Comparison of ENCODE assay signal across 9 cellular contexts in the genomic region with DNA sequence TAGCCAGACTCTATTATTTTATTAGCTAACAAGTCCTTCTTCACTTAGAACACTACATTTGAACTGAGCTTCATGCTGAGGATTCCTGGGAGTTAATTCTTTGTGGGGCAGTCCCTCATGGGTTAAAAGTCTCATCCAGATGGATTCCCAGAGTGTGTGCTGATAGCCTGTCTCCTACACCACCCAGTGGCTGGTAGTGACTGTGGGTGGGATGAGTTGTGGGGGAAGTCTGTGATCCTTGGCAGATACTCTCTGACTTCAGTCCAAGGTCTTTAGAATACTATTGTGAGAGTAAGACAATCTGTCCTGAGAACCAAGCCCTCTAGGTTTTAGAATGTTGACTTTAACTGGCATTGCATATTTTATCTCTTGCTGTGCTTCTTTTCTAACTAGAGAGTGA. TPM values are rescaled to one million over a fixed set of nuclear protein-coding genes. Genes with fewer than 3 reads are reported as not detected.
DNase-seq lines count a peak whose midpoint lies in the region; ATAC-seq and TF ChIP-seq lines count a peak whose summit lies in the region.
"Had no signal": no experiment of that assay in that cellular context is flagged by ENCODE, and none has a peak within 500 bp of the region (broad histone marks: within the 10 kb centered on the region; RNA-seq: fewer than 3 reads in every experiment).

No MANE protein-coding gene starts in this region.

- H3K4me1 Mint-ChIP-seq in GM23338: peaks cover 28% of the 10 kb centered on the region
- H3K4me1 Mint-ChIP-seq in WTC11: peaks cover 47% of the 10 kb centered on the region

- no peaks in the 10 kb centered on the region for H3K79me2 ChIP-seq in GM23338 (replicated peaks; ENCODE audit: insufficient read depth)

- TF ChIP-seq CTCF in GM23338 (conservative IDR thresholded peaks at IDR 0.05; ENCODE audit: low read depth in 2 of 2) (peak in 1 of 2 experiments; percentile 43; a peak in 2 of 4 replicates), WTC11 (IDR thresholded peaks at IDR 0.05) (no peak), heart left ventricle (IDR thresholded peaks at IDR 0.05) (peak in 3 of 12 donors; percentile 16 to 32 (median 20))

- ATAC-seq in GM23338 (peak; percentile 83), WTC11 (peak; percentile 55), heart left ventricle (peak; percentile 48 to 81 (median 64)), GM19035 (IDR thresholded peaks at IDR 0.05; ENCODE audit: unreplicated experiment) (no peak), GM19328 (IDR thresholded peaks at IDR 0.05; ENCODE audit: unreplicated experiment) (no peak)
- ATAC-seq: gastroesophageal sphincter had no signal

- H3K27ac Mint-ChIP-seq in GM23338: no peak overlapping the region; the same call in 1 of the 2 replicates
- 0 out of 2 replicates have a peak overlapping the region, but pooled peaks have one; percentile 2 for H3K27ac Mint-ChIP-seq in WTC11

- H3K4me3 ChIP-seq in GM23338 (no peak overlapping the region), heart left ventricle (no peak overlapping the region)
- H3K4me3 ChIP-seq: gastroesophageal sphincter had no signal

- H3K4me1 ChIP-seq in GM23338 (ENCODE audit: insufficient read depth) (peaks cover 33% of the 10 kb centered on the region), heart left ventricle (peaks cover 0 to 33% (median 15%) of the 10 kb centered on the region in 12 donors)

- POLR2A ChIA-PET in WTC11 (lab: Charles Lee): no interaction called here

- DNase-seq in GM23338 (ENCODE audit: low spot score): peak; percentile 17
- no peak for DNase-seq in WTC11 (ENCODE audit: low spot score)
- peak in 1 of 5 donors; percentile 28 for DNase-seq in heart left ventricle
- peak; percentile 55 for DNase-seq in renal cortical epithelial cell (ENCODE audit: low read depth)
- no peak for DNase-seq in GM19238 (ENCODE audit: insufficient read length, low spot score)
- no peak for DNase-seq in A172 (ENCODE audit: low spot score)

- peaks cover 6% of the 10 kb centered on the region; the same call in 1 of the 2 replicates for H3K9me2 ChIP-seq in GM23338 (ENCODE audit: insufficient read depth)

- no peak for TF ChIP-seq POLR2A in heart left ventricle (IDR thresholded peaks at IDR 0.05)

- H4K20me1 ChIP-seq in GM23338 (replicated peaks; ENCODE audit: insufficient read depth): no peaks in the 10 kb centered on the region

- intact Hi-C loops in heart left ventricle (cut with DNase I): loop anchor here in 1 of 10 donors (10.0 kb wide), 1 partner anchor 411 kb away; no protein-coding TSS in a partner anchor

- H3K9me3 Mint-ChIP-seq in GM23338 (no peaks in the 10 kb centered on the region), WTC11 (no peaks in the 10 kb centered on the region)

- H2AFZ ChIP-seq in GM23338: 0 out of 2 replicates have a peak overlapping the region, but pooled peaks have one; percentile 58

- H3K36me3 ChIP-seq in GM23338 (ENCODE audit: insufficient read depth) (no peaks in the 10 kb centered on the region), heart left ventricle (no peaks in the 10 kb centered on the region)
- H3K36me3 ChIP-seq: gastroesophageal sphincter had no signal

- 0 out of 2 replicates have a peak overlapping the region, but pooled peaks have one; percentile 26 for H3K4me2 ChIP-seq in GM23338

- no peaks in the 10 kb centered on the region for H3K36me3 Mint-ChIP-seq in GM23338 (ENCODE audit: low read depth)
- no peaks in the 10 kb centered on the region for H3K36me3 Mint-ChIP-seq in WTC11

- H3K27me3 ChIP-seq in GM23338 (ENCODE audit: insufficient read depth) (no peaks in the 10 kb centered on the region), heart left ventricle (no peaks in the 10 kb centered on the region)
- H3K27me3 ChIP-seq: gastroesophageal sphincter had no signal

- no peaks in the 10 kb centered on the region for H3K27me3 Mint-ChIP-seq in GM23338 (ENCODE audit: insufficient read depth, low read depth, poor library complexity)
- H3K27me3 Mint-ChIP-seq in WTC11 (ENCODE audit: low read depth): no peaks in the 10 kb centered on the region

- H3K4me3 Mint-ChIP-seq in GM23338: no peak overlapping the region
- no peak overlapping the region for H3K4me3 Mint-ChIP-seq in WTC11

- CTCF ChIA-PET in WTC11 (lab: Charles Lee): no interaction called here

- H3K27ac ChIP-seq in GM23338 (ENCODE audit: low read depth): no peak overlapping the region
- peak overlapping the region in 2 of 12 donors; percentile 15 to 30 for H3K27ac ChIP-seq in heart left ventricle

- H3K9me3 ChIP-seq in heart left ventricle: no peaks in the 10 kb centered on the region
- H3K9me3 ChIP-seq: gastroesophageal sphincter had no signal

- no peaks in the 10 kb centered on the region for H3F3A ChIP-seq in GM23338 (replicated peaks; ENCODE audit: low read depth)

TF ChIP-seq in GM23338, 12 proteins besides CTCF, POLR2A, EP300 and RAD21 (continues in another document):
- TF ChIP-seq ZNF114 (CRISPR knock-in tag; IDR thresholded peaks at IDR 0.05): no peak
- no peak for TF ChIP-seq STAT1 (IDR thresholded peaks at IDR 0.05; ENCODE audit: unreplicated experiment)
- no peak for TF ChIP-seq ZNF331 (CRISPR knock-in tag; IDR thresholded peaks at IDR 0.05; ENCODE audit: low read depth)
- TF ChIP-seq CREB1 (CRISPR knock-in tag; IDR thresholded peaks at IDR 0.05; ENCODE audit: low read depth): no peak
- TF ChIP-seq EZH2 (IDR thresholded peaks at IDR 0.05; ENCODE audit: low read depth, unreplicated experiment): no peak
- TF ChIP-seq, protein P1, sequence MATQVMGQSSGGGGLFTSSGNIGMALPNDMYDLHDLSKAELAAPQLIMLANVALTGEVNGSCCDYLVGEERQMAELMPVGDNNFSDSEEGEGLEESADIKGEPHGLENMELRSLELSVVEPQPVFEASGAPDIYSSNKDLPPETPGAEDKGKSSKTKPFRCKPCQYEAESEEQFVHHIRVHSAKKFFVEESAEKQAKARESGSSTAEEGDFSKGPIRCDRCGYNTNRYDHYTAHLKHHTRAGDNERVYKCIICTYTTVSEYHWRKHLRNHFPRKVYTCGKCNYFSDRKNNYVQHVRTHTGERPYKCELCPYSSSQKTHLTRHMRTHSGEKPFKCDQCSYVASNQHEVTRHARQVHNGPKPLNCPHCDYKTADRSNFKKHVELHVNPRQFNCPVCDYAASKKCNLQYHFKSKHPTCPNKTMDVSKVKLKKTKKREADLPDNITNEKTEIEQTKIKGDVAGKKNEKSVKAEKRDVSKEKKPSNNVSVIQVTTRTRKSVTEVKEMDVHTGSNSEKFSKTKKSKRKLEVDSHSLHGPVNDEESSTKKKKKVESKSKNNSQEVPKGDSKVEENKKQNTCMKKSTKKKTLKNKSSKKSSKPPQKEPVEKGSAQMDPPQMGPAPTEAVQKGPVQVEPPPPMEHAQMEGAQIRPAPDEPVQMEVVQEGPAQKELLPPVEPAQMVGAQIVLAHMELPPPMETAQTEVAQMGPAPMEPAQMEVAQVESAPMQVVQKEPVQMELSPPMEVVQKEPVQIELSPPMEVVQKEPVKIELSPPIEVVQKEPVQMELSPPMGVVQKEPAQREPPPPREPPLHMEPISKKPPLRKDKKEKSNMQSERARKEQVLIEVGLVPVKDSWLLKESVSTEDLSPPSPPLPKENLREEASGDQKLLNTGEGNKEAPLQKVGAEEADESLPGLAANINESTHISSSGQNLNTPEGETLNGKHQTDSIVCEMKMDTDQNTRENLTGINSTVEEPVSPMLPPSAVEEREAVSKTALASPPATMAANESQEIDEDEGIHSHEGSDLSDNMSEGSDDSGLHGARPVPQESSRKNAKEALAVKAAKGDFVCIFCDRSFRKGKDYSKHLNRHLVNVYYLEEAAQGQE (IDR thresholded peaks at IDR 0.05; ENCODE audit: unreplicated experiment): no peak
- TF ChIP-seq POLR2AphosphoS5 (IDR thresholded peaks at IDR 0.05; ENCODE audit: low read depth): no peak
- TF ChIP-seq NANOG (IDR thresholded peaks at IDR 0.05; ENCODE audit: borderline replicate concordance): no peak

TF ChIP-seq in WTC11, 78 proteins besides CTCF, POLR2A, EP300 and RAD21 (continues in another document):
- TF ChIP-seq, protein P2, sequence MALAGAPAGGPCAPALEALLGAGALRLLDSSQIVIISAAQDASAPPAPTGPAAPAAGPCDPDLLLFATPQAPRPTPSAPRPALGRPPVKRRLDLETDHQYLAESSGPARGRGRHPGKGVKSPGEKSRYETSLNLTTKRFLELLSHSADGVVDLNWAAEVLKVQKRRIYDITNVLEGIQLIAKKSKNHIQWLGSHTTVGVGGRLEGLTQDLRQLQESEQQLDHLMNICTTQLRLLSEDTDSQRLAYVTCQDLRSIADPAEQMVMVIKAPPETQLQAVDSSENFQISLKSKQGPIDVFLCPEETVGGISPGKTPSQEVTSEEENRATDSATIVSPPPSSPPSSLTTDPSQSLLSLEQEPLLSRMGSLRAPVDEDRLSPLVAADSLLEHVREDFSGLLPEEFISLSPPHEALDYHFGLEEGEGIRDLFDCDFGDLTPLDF (CRISPR knock-in tag; IDR thresholded peaks at IDR 0.05): no peak
- TF ChIP-seq, protein P3, sequence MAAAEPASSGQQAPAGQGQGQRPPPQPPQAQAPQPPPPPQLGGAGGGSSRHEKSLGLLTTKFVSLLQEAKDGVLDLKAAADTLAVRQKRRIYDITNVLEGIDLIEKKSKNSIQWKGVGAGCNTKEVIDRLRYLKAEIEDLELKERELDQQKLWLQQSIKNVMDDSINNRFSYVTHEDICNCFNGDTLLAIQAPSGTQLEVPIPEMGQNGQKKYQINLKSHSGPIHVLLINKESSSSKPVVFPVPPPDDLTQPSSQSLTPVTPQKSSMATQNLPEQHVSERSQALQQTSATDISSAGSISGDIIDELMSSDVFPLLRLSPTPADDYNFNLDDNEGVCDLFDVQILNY (CRISPR knock-in tag; IDR thresholded peaks at IDR 0.05): no peak
- TF ChIP-seq, protein P4, sequence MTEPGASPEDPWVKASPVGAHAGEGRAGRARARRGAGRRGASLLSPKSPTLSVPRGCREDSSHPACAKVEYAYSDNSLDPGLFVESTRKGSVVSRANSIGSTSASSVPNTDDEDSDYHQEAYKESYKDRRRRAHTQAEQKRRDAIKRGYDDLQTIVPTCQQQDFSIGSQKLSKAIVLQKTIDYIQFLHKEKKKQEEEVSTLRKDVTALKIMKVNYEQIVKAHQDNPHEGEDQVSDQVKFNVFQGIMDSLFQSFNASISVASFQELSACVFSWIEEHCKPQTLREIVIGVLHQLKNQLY (CRISPR knock-in tag; IDR thresholded peaks at IDR 0.05): no peak

RNA-seq across cellular contexts. Expression of a gene that starts 37.2 kb away (rescaled TPM):
- 0.38 and 0.43 TPM in 2 replicates for total RNA-seq in GM23338 (2014; rRNA removed; shearing (Covaris generic))
- polyA plus RNA-seq in GM23338 (2016; fragmentation: Nextera tagmentation; extraction: Ambion mirVana) (0.16 and 0.42 TPM in 2 replicates), heart left ventricle (10 to 100 TPM; 20.4 to 49.3 TPM)
- total RNA-seq in WTC11 (2021) (0.63 to 1.4 TPM (median 0.85 TPM) in 3 replicates), heart left ventricle (100 to 1,000 TPM; 157 to 303 (median 232) TPM), renal cortical epithelial cell (2.4 and 5.1 TPM in 2 replicates)
- total RNA-seq in A172 (2014; rRNA removed; shearing (Covaris generic)): 7.1 and 11.3 TPM in 2 replicates

Comparison
In these comparisons a context has a peak if more than half of its experiments do, and no peak if none do; other contexts are left out.
1. ATAC-seq: peak in GM23338 (single experiment), WTC11 (single experiment) and heart left ventricle (4 of 4); none in GM19035 (single experiment) and GM19328 (single experiment).
2. DNase-seq: peak in GM23338 (single experiment) and renal cortical epithelial cell (single experiment); none in WTC11 (single experiment), GM19238 (single experiment) and A172 (single experiment).
3. RNA of a gene that starts 37.2 kb away (total RNA-seq): 157 to 303 TPM in heart left ventricle; 7.1 to 11.3 TPM in A172, 2.4 to 5.1 TPM in renal cortical epithelial cell, 0.63 to 1.4 TPM in WTC11 and 0.38 to 0.43 TPM in GM23338; every median in the first group is over 10 times any median in the second.